ENCODE assay signal across 9 cellular contexts in genomic region chr15:85541744-85542143, GRCh38.
DNase-seq lines count a peak whose midpoint lies in the region; ATAC-seq lines count a peak whose summit lies in the region.
"Had no signal": no experiment of that assay in that cellular context is flagged by ENCODE, and none has a peak within 500 bp of the region (broad histone marks: within the 10 kb centered on the region; RNA-seq: fewer than 3 reads in every experiment).

No MANE protein-coding gene starts in this region.

- H3K36me3 Mint-ChIP-seq in activated naive CD4-positive, alpha-beta T cell treated with anti-CD3 and anti-CD28 coated beads, Interleukin-2, amount 50 U/mL, for 72 hours, result peaks cover 0 to 6% of the 10 kb centered on the region in 2 donors
- H3K36me3 Mint-ChIP-seq in activated CD8-positive, alpha-beta T cell treated with anti-CD3 and anti-CD28 coated beads, Interleukin-2, amount 10 ng/mL, durations not matched to agents 7 days and 5 days (ENCODE audit: low read depth), result peaks cover 19% of the 10 kb centered on the region
- peaks cover 27% of the 10 kb centered on the region for H3K36me3 Mint-ChIP-seq in stimulated activated naive CD8-positive, alpha-beta T cell treated with anti-CD3 and anti-CD28 coated beads, Interleukin-15, Interleukin-2, amounts not matched to agents 100 ng/mL and 50 ng/mL, for 24 hours (ENCODE audit: low read depth)

- peak in 1 of 2 donors; percentile 17 for DNase-seq in activated naive CD4-positive, alpha-beta T cell treated with anti-CD3 and anti-CD28 coated beads, Interleukin-2, amount 50 U/mL, for 72 hours (ENCODE audit: low spot score in 2 of 2)
- DNase-seq in activated naive CD4-positive, alpha-beta T cell (lab: John Stamatoyannopoulos, UW), result no peak
- peak; percentile 49 for DNase-seq in activated CD8-positive, alpha-beta T cell treated with anti-CD3 and anti-CD28 coated beads, Interleukin-2, amount 10 ng/mL, durations not matched to agents 7 days and 5 days
- DNase-seq in UCSD-AML1 (lab: John Stamatoyannopoulos, UW; ENCODE audit: unreplicated experiment) (no peak), SIG-M5 (lab: John Stamatoyannopoulos, UW) (no peak), dermis blood vessel endothelial cell (no peak)
- DNase-seq: gastrocnemius medialis had no signal

- H3K4me1 Mint-ChIP-seq in activated CD8-positive, alpha-beta T cell treated with anti-CD3 and anti-CD28 coated beads, Interleukin-2, amount 10 ng/mL, durations not matched to agents 7 days and 5 days (ENCODE audit: low read depth), result peaks cover 61% of the 10 kb centered on the region
- peaks cover 74% of the 10 kb centered on the region for H3K4me1 Mint-ChIP-seq in stimulated activated naive CD8-positive, alpha-beta T cell treated with anti-CD3 and anti-CD28 coated beads, Interleukin-15, Interleukin-2, amounts not matched to agents 100 ng/mL and 50 ng/mL, for 24 hours (ENCODE audit: low read depth)

- no peaks in the 10 kb centered on the region for H3K9me3 Mint-ChIP-seq in activated naive CD4-positive, alpha-beta T cell treated with anti-CD3 and anti-CD28 coated beads, Interleukin-2, amount 50 U/mL, for 72 hours
- no peaks in the 10 kb centered on the region for H3K9me3 Mint-ChIP-seq in activated CD8-positive, alpha-beta T cell treated with anti-CD3 and anti-CD28 coated beads, Interleukin-2, amount 10 ng/mL, durations not matched to agents 7 days and 5 days (ENCODE audit: insufficient read depth)
- no peaks in the 10 kb centered on the region for H3K9me3 Mint-ChIP-seq in stimulated activated naive CD8-positive, alpha-beta T cell treated with anti-CD3 and anti-CD28 coated beads, Interleukin-15, Interleukin-2, amounts not matched to agents 100 ng/mL and 50 ng/mL, for 24 hours

- peak overlapping the region; percentile 44 to 70 for H3K27ac Mint-ChIP-seq in activated naive CD4-positive, alpha-beta T cell treated with anti-CD3 and anti-CD28 coated beads, Interleukin-2, amount 50 U/mL, for 72 hours
- peak overlapping the region; percentile 5 for H3K27ac Mint-ChIP-seq in activated CD8-positive, alpha-beta T cell treated with anti-CD3 and anti-CD28 coated beads, Interleukin-2, amount 10 ng/mL, durations not matched to agents 7 days and 5 days
- peak overlapping the region; percentile 71 for H3K27ac Mint-ChIP-seq in stimulated activated naive CD8-positive, alpha-beta T cell treated with anti-CD3 and anti-CD28 coated beads, Interleukin-15, Interleukin-2, amounts not matched to agents 100 ng/mL and 50 ng/mL, for 24 hours

- no peak overlapping the region for H3K4me3 Mint-ChIP-seq in activated CD8-positive, alpha-beta T cell treated with anti-CD3 and anti-CD28 coated beads, Interleukin-2, amount 10 ng/mL, durations not matched to agents 7 days and 5 days
- H3K4me3 Mint-ChIP-seq in stimulated activated naive CD8-positive, alpha-beta T cell treated with anti-CD3 and anti-CD28 coated beads, Interleukin-15, Interleukin-2, amounts not matched to agents 100 ng/mL and 50 ng/mL, for 24 hours, result peak overlapping the region; percentile 34

- POLR2A ChIA-PET in activated CD8-positive, alpha-beta T cell treated with anti-CD3 and anti-CD28 coated beads, Interleukin-2, amount 10 ng/mL, durations not matched to agents 7 days and 5 days (lab: Charles Lee), result interaction anchor here (0.6 to 1.3 kb wide), 2 partner anchors 21 to 40 kb away, joined by 3 to 8 read pairs; no protein-coding TSS in a partner anchor

- H3K27me3 Mint-ChIP-seq in activated CD8-positive, alpha-beta T cell treated with anti-CD3 and anti-CD28 coated beads, Interleukin-2, amount 10 ng/mL, durations not matched to agents 7 days and 5 days (ENCODE audit: low read depth), result no peaks in the 10 kb centered on the region
- no peaks in the 10 kb centered on the region for H3K27me3 Mint-ChIP-seq in stimulated activated naive CD8-positive, alpha-beta T cell treated with anti-CD3 and anti-CD28 coated beads, Interleukin-15, Interleukin-2, amounts not matched to agents 100 ng/mL and 50 ng/mL, for 24 hours

- ATAC-seq in activated naive CD4-positive, alpha-beta T cell treated with anti-CD3 and anti-CD28 coated beads, Interleukin-2, amount 50 U/mL, for 72 hours, result peak; percentile 60 to 81
- peak; percentile 70 for ATAC-seq in HG02884 (IDR thresholded peaks at IDR 0.05; ENCODE audit: unreplicated experiment)
- ATAC-seq in activated CD8-positive, alpha-beta T cell treated with anti-CD3 and anti-CD28 coated beads, Interleukin-2, amount 10 ng/mL, durations not matched to agents 7 days and 5 days, result peak; percentile 52
- ATAC-seq: gastrocnemius medialis had no signal

- CTCF ChIA-PET in activated CD8-positive, alpha-beta T cell treated with anti-CD3 and anti-CD28 coated beads, Interleukin-2, amount 10 ng/mL, durations not matched to agents 7 days and 5 days (lab: Charles Lee), result interaction anchor here (0.8 to 7.0 kb wide), 9 partner anchors 9 to 53 kb away, joined by 3 to 79 read pairs (median 5); no protein-coding TSS in a partner anchor

Comparison
In these comparisons a context has a peak if more than half of its experiments do, and no peak if none do; other contexts are left out.
1. H3K27ac Mint-ChIP-seq: peak in every context shown above with its lines; median percentile 71 in stimulated activated naive CD8-positive, alpha-beta T cell treated with anti-CD3 and anti-CD28 coated beads, Interleukin-15, Interleukin-2, amounts not matched to agents 100 ng/mL and 50 ng/mL, for 24 hours; 57 in activated naive CD4-positive, alpha-beta T cell treated with anti-CD3 and anti-CD28 coated beads, Interleukin-2, amount 50 U/mL, for 72 hours; 5 in activated CD8-positive, alpha-beta T cell treated with anti-CD3 and anti-CD28 coated beads, Interleukin-2, amount 10 ng/mL, durations not matched to agents 7 days and 5 days.